ENCODE assay signal across 25 cellular contexts in the genomic region with DNA sequence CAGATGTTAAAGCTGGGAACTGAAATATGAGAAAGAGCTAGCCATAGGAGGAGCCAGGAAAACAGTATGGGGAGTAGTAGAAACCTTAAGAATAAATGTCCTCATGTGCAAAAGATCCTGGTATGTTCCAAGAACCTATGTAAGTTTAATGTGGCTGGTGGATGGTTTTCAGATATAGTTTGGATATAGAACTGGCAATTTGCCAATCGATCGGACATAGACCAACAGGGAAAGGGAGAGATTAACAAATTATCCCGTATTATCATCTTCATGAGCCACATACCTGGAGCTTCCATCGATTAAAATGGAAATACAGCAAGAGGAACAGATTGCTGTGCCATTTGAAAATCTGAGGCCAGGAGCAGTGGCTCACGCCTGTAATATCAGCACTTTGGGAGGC.
"Had no signal": no experiment of that assay in that cellular context is flagged by ENCODE, and none has a peak within 500 bp of the region (broad histone marks: within the 10 kb centered on the region; RNA-seq: fewer than 3 reads in every experiment).

No MANE protein-coding gene starts in this region.

- ATAC-seq: left colon; left lung; lower lobe of right lung; naive thymus-derived CD8-positive, alpha-beta T cell; pancreas; right cardiac atrium; sciatic nerve; stimulated activated naive B cell treated with anti-CD40 and anti-IgM and Interleukin-4, amounts not matched to agents 10 μg/mL and 1 μg/mL and 100 μg/mL, for 72 hours; stimulated activated naive CD8-positive, alpha-beta T cell treated with anti-CD3 and anti-CD28 coated beads, Interleukin-15, Interleukin-2, amounts not matched to agents 100 U/mL and 50 U/mL, for 24 hours had no signal

- DNase-seq: immature natural killer cell; kidney; left colon; left lung; lower lobe of right lung; mammary epithelial cell; mesenchymal stem cell; naive thymus-derived CD8-positive, alpha-beta T cell; nucleus accumbens; pancreas; posterior cingulate gyrus; retina; right cardiac atrium; stimulated activated CD4-positive, alpha-beta T cell treated with anti-CD3 and anti-CD28 coated beads, Interleukin-12 subunit alpha, Interleukin-12 subunit beta, amount 100 ng/mL, for 4 hours; stimulated activated CD4-positive, alpha-beta T cell treated with anti-CD3 and anti-CD28 coated beads, Interleukin-15, amount 100 ng/mL, for 24 hours; stimulated activated CD4-positive, alpha-beta T cell treated with anti-CD3 and anti-CD28 coated beads, Interleukin-2, amount 100 ng/mL, for 24 hours; stimulated activated CD4-positive, alpha-beta T cell treated with anti-CD3 and anti-CD28 coated beads, Interleukin-4, amount 100 ng/mL, for 1 hour; stimulated activated naive B cell treated with anti-CD40 and anti-IgM and Interleukin-4, amounts not matched to agents 10 μg/mL and 1 μg/mL and 100 μg/mL, for 72 hours; stimulated activated naive CD8-positive, alpha-beta T cell treated with anti-CD3 and anti-CD28 coated beads, Interleukin-15, Interleukin-2, amounts not matched to agents 100 U/mL and 50 U/mL, for 24 hours; stomach; testis; thyroid gland; transverse colon; upper lobe of left lung had no signal
